Comparison of ENCODE assay signal across 1 cellular context in the genomic region with DNA sequence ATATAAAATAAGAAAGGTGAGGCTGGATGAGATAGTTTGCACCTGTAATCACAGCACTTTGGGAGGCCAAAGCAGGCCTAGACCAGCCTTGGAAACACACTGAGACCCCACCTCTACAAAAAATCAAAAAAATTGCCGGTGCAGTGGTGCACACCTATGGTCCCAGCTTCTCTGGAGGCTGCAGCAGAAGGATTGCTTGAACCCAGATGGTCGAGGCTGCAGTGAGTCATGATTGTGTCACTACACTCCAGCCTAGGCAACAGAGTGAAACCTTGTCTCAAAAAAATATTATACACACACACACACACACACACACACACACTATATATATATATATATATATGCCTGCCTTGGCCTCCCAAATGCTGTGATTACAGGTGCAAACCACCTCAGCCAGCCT.
A peak's percentile ranks its signal among the peaks of the same experiment; 100 is the strongest.
TF ChIP-seq lines count a peak whose summit lies in the region.

No MANE protein-coding gene starts in this region.

TF ChIP-seq in HCT116, 20 proteins besides CTCF, POLR2A, EP300 and RAD21 (continued from another document):
- TF ChIP-seq, protein P1, sequence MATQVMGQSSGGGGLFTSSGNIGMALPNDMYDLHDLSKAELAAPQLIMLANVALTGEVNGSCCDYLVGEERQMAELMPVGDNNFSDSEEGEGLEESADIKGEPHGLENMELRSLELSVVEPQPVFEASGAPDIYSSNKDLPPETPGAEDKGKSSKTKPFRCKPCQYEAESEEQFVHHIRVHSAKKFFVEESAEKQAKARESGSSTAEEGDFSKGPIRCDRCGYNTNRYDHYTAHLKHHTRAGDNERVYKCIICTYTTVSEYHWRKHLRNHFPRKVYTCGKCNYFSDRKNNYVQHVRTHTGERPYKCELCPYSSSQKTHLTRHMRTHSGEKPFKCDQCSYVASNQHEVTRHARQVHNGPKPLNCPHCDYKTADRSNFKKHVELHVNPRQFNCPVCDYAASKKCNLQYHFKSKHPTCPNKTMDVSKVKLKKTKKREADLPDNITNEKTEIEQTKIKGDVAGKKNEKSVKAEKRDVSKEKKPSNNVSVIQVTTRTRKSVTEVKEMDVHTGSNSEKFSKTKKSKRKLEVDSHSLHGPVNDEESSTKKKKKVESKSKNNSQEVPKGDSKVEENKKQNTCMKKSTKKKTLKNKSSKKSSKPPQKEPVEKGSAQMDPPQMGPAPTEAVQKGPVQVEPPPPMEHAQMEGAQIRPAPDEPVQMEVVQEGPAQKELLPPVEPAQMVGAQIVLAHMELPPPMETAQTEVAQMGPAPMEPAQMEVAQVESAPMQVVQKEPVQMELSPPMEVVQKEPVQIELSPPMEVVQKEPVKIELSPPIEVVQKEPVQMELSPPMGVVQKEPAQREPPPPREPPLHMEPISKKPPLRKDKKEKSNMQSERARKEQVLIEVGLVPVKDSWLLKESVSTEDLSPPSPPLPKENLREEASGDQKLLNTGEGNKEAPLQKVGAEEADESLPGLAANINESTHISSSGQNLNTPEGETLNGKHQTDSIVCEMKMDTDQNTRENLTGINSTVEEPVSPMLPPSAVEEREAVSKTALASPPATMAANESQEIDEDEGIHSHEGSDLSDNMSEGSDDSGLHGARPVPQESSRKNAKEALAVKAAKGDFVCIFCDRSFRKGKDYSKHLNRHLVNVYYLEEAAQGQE (IDR thresholded peaks at IDR 0.05; ENCODE audit: low read depth), result no peak
- no peak for TF ChIP-seq POLR2AphosphoS5 (IDR thresholded peaks at IDR 0.05; ENCODE audit: low read depth, low read length)
- no peak for TF ChIP-seq JUND (IDR thresholded peaks at IDR 0.05)
- TF ChIP-seq, protein P2, sequence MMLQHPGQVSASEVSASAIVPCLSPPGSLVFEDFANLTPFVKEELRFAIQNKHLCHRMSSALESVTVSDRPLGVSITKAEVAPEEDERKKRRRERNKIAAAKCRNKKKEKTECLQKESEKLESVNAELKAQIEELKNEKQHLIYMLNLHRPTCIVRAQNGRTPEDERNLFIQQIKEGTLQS (IDR thresholded peaks at IDR 0.05), result no peak
- peak; percentile 56 for TF ChIP-seq CEBPB (IDR thresholded peaks at IDR 0.05; ENCODE audit: low read depth)
- TF ChIP-seq ZFX (IDR thresholded peaks at IDR 0.05), result no peak
- no peak for TF ChIP-seq EZH2phosphoT487 (IDR thresholded peaks at IDR 0.05; ENCODE audit: borderline replicate concordance)
- TF ChIP-seq FOSL1 (IDR thresholded peaks at IDR 0.05; ENCODE audit: low read depth), result peak; percentile 82
- TF ChIP-seq ELF1 (IDR thresholded peaks at IDR 0.05; ENCODE audit: borderline replicate concordance, low read depth), result no peak
- TF ChIP-seq ZNF274 (IDR thresholded peaks at IDR 0.05; ENCODE audit: low read depth, low read length), result no peak
